24 cellular contexts compared by ENCODE assay signal in the genomic region with DNA sequence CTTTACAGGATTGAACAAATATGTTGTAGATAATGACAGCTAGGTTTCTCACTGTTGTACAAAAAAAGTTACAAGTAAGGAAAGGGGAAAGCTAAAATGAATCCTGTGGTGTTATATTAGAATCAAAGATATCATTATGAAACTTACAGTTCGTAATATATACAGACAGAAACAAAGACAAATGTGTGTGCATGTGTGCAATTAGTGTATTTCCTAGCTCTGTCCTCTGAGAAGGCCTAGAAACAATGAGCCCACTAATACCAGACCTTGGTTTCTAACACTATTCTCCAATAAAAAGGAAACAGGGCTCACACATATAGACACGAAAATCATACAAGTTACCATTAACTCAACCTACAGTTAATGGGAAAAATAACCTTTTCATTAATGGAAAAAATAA.
"Had no signal": no experiment of that assay in that cellular context is flagged by ENCODE, and none has a peak within 500 bp of the region (broad histone marks: within the 10 kb centered on the region; RNA-seq: fewer than 3 reads in every experiment).

No MANE protein-coding gene starts in this region.

- H3K4me3 Mint-ChIP-seq: activated CD4-positive, alpha-beta memory T cell treated with anti-CD3 and anti-CD28 coated beads for 36 hours; activated naive CD8-positive, alpha-beta T cell treated with anti-CD3 and anti-CD28 coated beads, Interleukin-2, amount 10 ng/mL, durations not matched to agents 7 days and 5 days; mesothelial cell of epicardium; neural crest cell; T-helper 2 cell treated with Interferon-gamma antibody and Interleukin-4, amounts not matched to agents 5 μg/mL and 100 μg/mL, for 36 hours; type B pancreatic cell had no signal

- H3K27ac ChIP-seq: brain microvascular endothelial cell, heart right ventricle, parathyroid adenoma, right atrium auricular region, uterus had no signal

- ATAC-seq: heart right ventricle; naive thymus-derived CD8-positive, alpha-beta T cell had no signal

- H3K9me3 Mint-ChIP-seq: activated CD4-positive, alpha-beta memory T cell treated with anti-CD3 and anti-CD28 coated beads for 36 hours; activated naive CD8-positive, alpha-beta T cell treated with anti-CD3 and anti-CD28 coated beads, Interleukin-2, amount 10 ng/mL, durations not matched to agents 7 days and 5 days; mesothelial cell of epicardium; naive thymus-derived CD8-positive, alpha-beta T cell; neural crest cell; T-helper 2 cell treated with Interferon-gamma antibody and Interleukin-4, amounts not matched to agents 5 μg/mL and 100 μg/mL, for 36 hours; type B pancreatic cell had no signal

- H3K27ac Mint-ChIP-seq: activated CD4-positive, alpha-beta memory T cell treated with anti-CD3 and anti-CD28 coated beads for 36 hours; activated naive CD8-positive, alpha-beta T cell treated with anti-CD3 and anti-CD28 coated beads, Interleukin-2, amount 10 ng/mL, durations not matched to agents 7 days and 5 days; mesothelial cell of epicardium; T-helper 2 cell treated with Interferon-gamma antibody and Interleukin-4, amounts not matched to agents 5 μg/mL and 100 μg/mL, for 36 hours; type B pancreatic cell had no signal

- H3K4me1 Mint-ChIP-seq: mesothelial cell of epicardium, neural crest cell had no signal

- H3K27me3 Mint-ChIP-seq: activated CD4-positive, alpha-beta memory T cell treated with anti-CD3 and anti-CD28 coated beads for 36 hours; naive thymus-derived CD8-positive, alpha-beta T cell; type B pancreatic cell had no signal

- DNase-seq: activated CD4-positive, alpha-beta memory T cell treated with anti-CD3 and anti-CD28 coated beads for 36 hours; activated CD4-positive, alpha-beta T cell treated with anti-CD3 and anti-CD28 coated beads for 48 hours; activated effector memory CD4-positive, alpha-beta T cell treated with Interleukin-2 at 50 U/mL for 16 hours; activated naive CD4-positive, alpha-beta T cell treated with Interleukin-2 at 50 U/mL for 16 hours; activated naive CD8-positive, alpha-beta T cell treated with anti-CD3 and anti-CD28 coated beads, Interleukin-2, amount 10 ng/mL, durations not matched to agents 7 days and 5 days; activated T-cell treated with anti-CD3 and anti-CD28 coated beads, Interleukin-2, amount 50 U/mL, for 48 hours; amniotic stem cell; brain microvascular endothelial cell; heart right ventricle; naive thymus-derived CD8-positive, alpha-beta T cell; nucleus accumbens; stimulated activated CD4-positive, alpha-beta T cell treated with anti-CD3 and anti-CD28 coated beads, Interleukin-1b, Interleukin-23, amount 100 ng/mL, for 48 hours; stimulated activated naive CD4-positive, alpha-beta T cell treated with Interleukin-2 at 50 U/mL for 16 hours; substantia nigra; T-helper 1 cell; uterus had no signal

- H3K36me3 Mint-ChIP-seq: mesothelial cell of epicardium, type B pancreatic cell had no signal

- FAIRE-seq: astrocyte, endothelial cell of umbilical vein had no signal
